In the genomic region with DNA sequence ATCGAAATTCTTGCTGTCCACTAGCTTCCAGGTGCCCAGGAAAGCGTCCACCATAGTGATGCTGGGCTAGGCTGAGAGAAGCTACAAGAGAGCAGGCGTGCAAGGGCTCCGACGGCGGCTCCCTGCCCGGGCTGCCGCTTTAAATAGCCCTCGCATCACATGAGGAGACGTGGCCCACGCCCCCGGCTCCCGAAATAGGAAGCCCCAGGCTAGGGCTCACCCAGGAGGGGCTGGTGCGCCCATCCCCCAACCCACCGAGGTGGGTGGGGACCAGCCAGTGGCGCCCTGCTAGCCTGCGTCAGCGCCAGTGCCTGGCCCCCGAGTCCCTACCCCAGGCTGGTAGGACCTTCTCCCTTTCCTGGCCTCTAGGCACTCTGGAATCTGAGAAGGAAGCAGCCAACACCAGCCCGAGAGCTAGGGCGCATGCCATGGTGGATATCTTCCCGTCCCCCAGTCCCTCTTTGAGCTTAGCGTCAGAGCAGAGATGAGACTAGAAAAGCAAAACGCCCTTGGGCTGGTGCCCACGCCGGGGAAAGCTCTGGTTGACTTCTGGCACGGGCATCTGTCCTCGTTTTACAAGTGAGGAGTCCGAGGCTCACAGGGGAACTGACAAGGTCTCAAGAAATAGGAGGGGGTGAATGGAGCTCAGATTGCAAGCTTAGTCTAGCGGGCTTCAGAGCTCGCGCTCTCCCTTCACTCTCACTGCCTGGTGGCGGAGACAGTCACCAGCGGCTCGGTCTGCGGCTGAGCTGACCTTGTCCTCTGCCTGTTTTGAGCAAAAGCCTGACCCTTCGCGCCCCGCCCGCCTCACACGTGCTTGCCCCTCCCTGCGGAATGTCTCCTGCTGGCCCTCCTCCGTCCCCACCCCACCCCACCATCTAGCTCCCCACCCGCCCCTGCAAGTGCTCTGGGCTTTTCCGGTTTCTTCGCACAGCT, we compare ENCODE assay signal across 8 cellular contexts. TPM values are rescaled to one million over a fixed set of nuclear protein-coding genes. Genes with fewer than 3 reads are reported as not detected.
A peak's percentile ranks its signal among the peaks of the same experiment; 100 is the strongest.
DNase-seq lines count a peak whose midpoint lies in the region; ATAC-seq and TF ChIP-seq lines count a peak whose summit lies in the region.

A gene (minus strand): TSS at position 116 of the 936 bp plus-strand sequence. CDS start 62 bp downstream, at position 54.

- H3K27ac Mint-ChIP-seq in chondrocyte (ENCODE audit: unreplicated experiment) = peak within 1 kb of the TSS; percentile 99

- peak within 1 kb of the TSS; percentile 70 for H3K27ac ChIP-seq in AG04450 (ENCODE audit: low read depth, low read length)
- peak within 1 kb of the TSS; percentile 68 for H3K27ac ChIP-seq in SJCRH30
- peak within 1 kb of the TSS; percentile 99 to 100 (median 99) for H3K27ac ChIP-seq in gastrocnemius medialis

- no peaks in the 10 kb centered on the region for H3K9me3 Mint-ChIP-seq in chondrocyte (ENCODE audit: low read depth)

- no peaks in the 10 kb centered on the region for H3K27me3 Mint-ChIP-seq in chondrocyte (ENCODE audit: low read depth)

- H3K9me3 ChIP-seq in AG04450 (ENCODE audit: control insufficient read depth, insufficient read depth, low read length) (no peaks in the 10 kb centered on the region), SJCRH30 (replicated peaks) (no peaks in the 10 kb centered on the region), gastrocnemius medialis (no peaks in the 10 kb centered on the region)

- TF ChIP-seq CTCF in AG04450 (IDR thresholded peaks at IDR 0.05; ENCODE audit: low read depth, low read length) (no peak), chondrocyte (IDR thresholded peaks at IDR 0.05) (peak; percentile 31), gastrocnemius medialis (IDR thresholded peaks at IDR 0.05 in 4 of 5, conservative IDR thresholded peaks at IDR 0.05 in 1 of 5) (peak in 1 of 5 experiments; percentile 25)

- intact Hi-C loops in gastrocnemius medialis (cut with DNase I; ENCODE audit: low total_unique reads) = loop anchor here (1.0 to 10.0 kb wide), 5 partner anchors 8 to 1652 kb away; a partner anchor contains a TSS

- POLR2A ChIA-PET in AG04450 (lab: Yijun Ruan, JAX) = interaction anchor here (0.6 to 0.9 kb wide), 6 partner anchors 24 to 239 kb away, joined by 3 to 6 read pairs (median 3); no protein-coding TSS in a partner anchor

- H3K36me3 Mint-ChIP-seq in chondrocyte (ENCODE audit: low read depth) = peaks cover 6% of the 10 kb centered on the region

- TF ChIP-seq POLR2A in gastrocnemius medialis (IDR thresholded peaks at IDR 0.05) = peak; percentile 91 to 94

- H3K27me3 ChIP-seq in AG04450 (ENCODE audit: control insufficient read depth, insufficient read depth, low read length) (no peaks in the 10 kb centered on the region), SJCRH30 (no peaks in the 10 kb centered on the region), gastrocnemius medialis (no peaks in the 10 kb centered on the region)

- H3K4me3 Mint-ChIP-seq in chondrocyte (ENCODE audit: unreplicated experiment) = peak within 1 kb of the TSS; percentile 88

- H3K4me1 ChIP-seq in SJCRH30 (peaks cover 31% of the 10 kb centered on the region), gastrocnemius medialis (peaks cover 46 to 63% of the 10 kb centered on the region in 2 donors)

- no peaks in the 10 kb centered on the region for H3K36me3 ChIP-seq in SJCRH30
- peaks cover 0 to 10% of the 10 kb centered on the region in 2 donors for H3K36me3 ChIP-seq in gastrocnemius medialis

- H3K4me1 Mint-ChIP-seq in chondrocyte (ENCODE audit: low read depth) = peaks cover 72% of the 10 kb centered on the region

- CTCF ChIA-PET in AG04450 (lab: Charles Lee) = interaction anchor here (0.5 to 1.8 kb wide), 8 partner anchors 21 to 189 kb away, joined by 4 to 12 read pairs (median 6); no protein-coding TSS in a partner anchor

- no peak for DNase-seq in AG04450 (ENCODE audit: low read depth, low spot score)
- DNase-seq in GM19238 (ENCODE audit: insufficient read length, low spot score) = peak; percentile 33
- DNase-seq in SJCRH30 = peak; percentile 82 to 90
- no peak for DNase-seq in chondrocyte (ENCODE audit: low spot score)
- DNase-seq in inferior parietal cortex (ENCODE audit: extremely low spot score) = peak; percentile 62
- DNase-seq in gastrocnemius medialis = peak; percentile 84 to 95
- DNase-seq in H4 (ENCODE audit: low spot score) = no peak

- peak; percentile 66 to 73 for ATAC-seq in gastrocnemius medialis
- no peak for ATAC-seq in GM19023 (IDR thresholded peaks at IDR 0.05; ENCODE audit: unreplicated experiment)

- H3K4me3 ChIP-seq in AG04450 (ENCODE audit: low read depth, low read length) (peak within 1 kb of the TSS; percentile 53), SJCRH30 (peak within 1 kb of the TSS; percentile 58), gastrocnemius medialis (peak within 1 kb of the TSS; percentile 58 to 72 (median 70))

- in situ Hi-C loops in gastrocnemius medialis (cut with MboI; ENCODE audit: low sequenced_read_pairs in 4 of 4) = no loop called here

RNA-seq across cellular contexts. Expression of the gene that starts here (rescaled TPM):
- polyA plus RNA-seq in AG04450 (2011; rRNA removed) = 14.5 and 19.8 TPM in 2 replicates
- polyA minus RNA-seq in AG04450 (2011; rRNA and poly(A)+ RNA removed) = 11.0 and 11.4 TPM in 2 replicates
- 3.6 and 6.1 TPM in 2 replicates for total RNA-seq in SJCRH30 (2014; rRNA removed; shearing (Covaris generic))
- total RNA-seq in chondrocyte = 51.8 to 83.8 TPM (median 81.4 TPM) in 3 replicates
- 1,000 to 10,000 TPM in 3 of 4 donors, 100 to 1,000 TPM in 1; 886 to 2,424 (median 1,240) TPM for total RNA-seq in gastrocnemius medialis
- not detected in 2 replicates for total RNA-seq in H4 (2014; rRNA removed; shearing (Covaris generic))

Comparison
In these comparisons a context has a peak if more than half of its experiments do, and no peak if none do; other contexts are left out.
1. DNase-seq: peak in GM19238 (single experiment), SJCRH30 (2 of 2), inferior parietal cortex (single experiment) and gastrocnemius medialis (2 of 2); none in AG04450 (single experiment), chondrocyte (single experiment) and H4 (single experiment).
2. Peak in every context shown above with its lines, with median percentiles within 50 percentile points of each other: H3K27ac ChIP-seq and H3K4me3 ChIP-seq.